1 cellular context compared by ENCODE assay signal in genomic region chr4:150217804-150218203, GRCh38.
TF ChIP-seq lines count a peak whose summit lies in the region.

No MANE protein-coding gene starts in this region.

TF ChIP-seq in HepG2, 621 proteins besides CTCF, POLR2A, EP300 and RAD21 (continued from another document):
- TF ChIP-seq ZHX2 (IDR thresholded peaks at IDR 0.05; ENCODE audit: low read depth): no peak
- no peak for TF ChIP-seq ZHX2 (CRISPR knock-in tag; IDR thresholded peaks at IDR 0.05; ENCODE audit: borderline replicate concordance)
- no peak for TF ChIP-seq SIN3A (IDR thresholded peaks at IDR 0.05; ENCODE audit: borderline replicate concordance, low read depth, low read length)
- TF ChIP-seq KLF12 (CRISPR knock-in tag; IDR thresholded peaks at IDR 0.05; ENCODE audit: borderline replicate concordance): no peak
- no peak for TF ChIP-seq USF2 (IDR thresholded peaks at IDR 0.05; ENCODE audit: low read depth, low read length)
- TF ChIP-seq USF2 (CRISPR knock-in tag; IDR thresholded peaks at IDR 0.05; ENCODE audit: borderline replicate concordance): no peak
- TF ChIP-seq ASH2L (IDR thresholded peaks at IDR 0.05; ENCODE audit: insufficient read length, low read depth, low read length): no peak
- no peak for TF ChIP-seq KLF15 (CRISPR knock-in tag; IDR thresholded peaks at IDR 0.05; ENCODE audit: borderline replicate concordance)
- no peak for TF ChIP-seq ADNP (CRISPR knock-in tag; IDR thresholded peaks at IDR 0.05)
